ENCODE assay signal across 6 cellular contexts in genomic region chr3:7193271-7193670, GRCh38.
"Had no signal": no experiment of that assay in that cellular context is flagged by ENCODE, and none has a peak within 500 bp of the region (broad histone marks: within the 10 kb centered on the region; RNA-seq: fewer than 3 reads in every experiment).

No MANE protein-coding gene starts in this region.

- H3K4me3 ChIP-seq: K562 had no signal

- DNase-seq: IMR-90, KBM-7, KG1 had no signal

- H3K27ac ChIP-seq: HL-60 had no signal

- ATAC-seq: HepG2, K562 had no signal
